8 cellular contexts compared by ENCODE assay signal in genomic region chrX:40201486-40201885, GRCh38.
DNase-seq lines count a peak whose midpoint lies in the region; ATAC-seq, FAIRE-seq and TF ChIP-seq lines count a peak whose summit lies in the region.

No MANE protein-coding gene starts in this region.

- peak; percentile 66 for DNase-seq in GM12878 (ENCODE audit: low read depth, low spot score)
- DNase-seq in NCI-H1105 treated with DMSO at 0.1 percent for 48 hours (lab: John Stamatoyannopoulos, UW): no peak
- DNase-seq in mesenchymal stem cell: no peak
- no peak for DNase-seq in Calu3

- H3K27me3 ChIP-seq in GM12878 (replicated peaks in 1 of 2; ENCODE audit: control insufficient read depth in 2 of 2, insufficient read depth in 2 of 2, low read length in 1 of 2): no peaks in the 10 kb centered on the region
- H3K27me3 ChIP-seq in mesenchymal stem cell (ENCODE audit: control insufficient read depth in 1 of 2, insufficient read depth in 1 of 2, low read length in 2 of 2): peaks cover 0 to 15% of the 10 kb centered on the region in 2 experiments
- no peaks in the 10 kb centered on the region for H3K27me3 ChIP-seq in gastroesophageal sphincter

- BruUV-seq in GM12878 (replicated peaks; lab: Mats Ljungman, UMichigan): no TSS peak
- BruUV-seq in Calu3 (replicated peaks; lab: Mats Ljungman, UMichigan): no TSS peak

- H3K4me3 Mint-ChIP-seq in Calu3 (ENCODE audit: low read depth, unreplicated experiment): no peak overlapping the region

- no peak overlapping the region for H2BK12ac ChIP-seq in mesenchymal stem cell (ENCODE audit: low read length in 2 of 2)

- H3K14ac ChIP-seq in mesenchymal stem cell (ENCODE audit: low read length in 2 of 2): no peak overlapping the region

- H3K4ac ChIP-seq in mesenchymal stem cell (ENCODE audit: low read depth in 1 of 2, low read length in 2 of 2): no peak overlapping the region

- H3K9ac ChIP-seq in GM12878 (ENCODE audit: control insufficient read depth, insufficient read depth, low read length) (no peak overlapping the region), mesenchymal stem cell (ENCODE audit: low read length) (no peak overlapping the region)

- TF ChIP-seq EP300 in GM12878 (IDR thresholded peaks at IDR 0.05; ENCODE audit: borderline replicate concordance in 1 of 2, control insufficient read depth in 1 of 2, low read depth in 2 of 2, low read length in 2 of 2) (no peak), gastroesophageal sphincter (IDR thresholded peaks at IDR 0.05) (no peak)

- H3K27me3 Mint-ChIP-seq in Calu3 (ENCODE audit: unreplicated experiment): no peaks in the 10 kb centered on the region

- H3K4me3 ChIP-seq in GM12878 (no peak overlapping the region), mesenchymal stem cell (ENCODE audit: insufficient read depth in 1 of 2, low read depth in 1 of 2, low read length in 2 of 2) (no peak overlapping the region), gastroesophageal sphincter (no peak overlapping the region)

- in situ Hi-C loops in GM12878 (cut with MboI): no loop called here

- CTCF ChIA-PET in GM12878 (lab: Yijun Ruan, JAX) (no interaction called here), Calu3 (lab: Charles Lee) (no interaction called here)

- H2BK5ac ChIP-seq in mesenchymal stem cell (ENCODE audit: low read depth, low read length, poor library complexity, severe bottlenecking): no peak overlapping the region

- no peaks in the 10 kb centered on the region for H3K4me1 Mint-ChIP-seq in Calu3 (ENCODE audit: low read depth, unreplicated experiment)

- RAD21 ChIA-PET in GM12878 (lab: Charles Lee; ENCODE audit: unreplicated experiment): no interaction called here

- no peak overlapping the region; the same call in 1 of the 2 replicates for H2AFZ ChIP-seq in GM12878 (ENCODE audit: control insufficient read depth, low read depth, low read length)
- no peak overlapping the region for H2AFZ ChIP-seq in mesenchymal stem cell (ENCODE audit: low read depth, low read length)

- peaks cover 11% of the 10 kb centered on the region; the same call in 1 of the 2 replicates for H3K4me1 ChIP-seq in GM12878 (ENCODE audit: control insufficient read depth, insufficient read depth, low read length)
- H3K4me1 ChIP-seq in mesenchymal stem cell (ENCODE audit: control insufficient read depth, insufficient read depth, low read depth, low read length): no peaks in the 10 kb centered on the region
- no peaks in the 10 kb centered on the region for H3K4me1 ChIP-seq in gastroesophageal sphincter

- FAIRE-seq in GM12878 (lab: Jason Lieb, UNC): peak; percentile 96

- intact Hi-C loops in GM12878 (cut with micrococcal nuclease; ENCODE audit: unreplicated experiment) (no loop called here), Calu3 (cut with micrococcal nuclease; ENCODE audit: unreplicated experiment) (no loop called here)

- H3K4me2 ChIP-seq in GM12878 (ENCODE audit: control insufficient read depth, insufficient read depth): no peak overlapping the region
- no peak overlapping the region for H3K4me2 ChIP-seq in mesenchymal stem cell (ENCODE audit: low read length, poor library complexity, severe bottlenecking)

- H3K79me1 ChIP-seq in mesenchymal stem cell (replicated peaks; ENCODE audit: low read length, poor library complexity, severe bottlenecking): no peaks in the 10 kb centered on the region

- POLR2A ChIA-PET in GM12878 (lab: Charles Lee): no interaction called here

- SMC1A ChIA-PET in GM12878 (lab: Charles Lee; ENCODE audit: uncharacterized antibody, unreplicated experiment): no interaction called here

- no peak overlapping the region for H2AK5ac ChIP-seq in mesenchymal stem cell (ENCODE audit: low read length, severe bottlenecking)

- H3K27ac Mint-ChIP-seq in Calu3 (ENCODE audit: unreplicated experiment): no peak overlapping the region

- ATAC-seq in GM18499 (IDR thresholded peaks at IDR 0.05; ENCODE audit: insufficient read depth, unreplicated experiment) (peak; percentile 66), GM19397 (IDR thresholded peaks at IDR 0.05; ENCODE audit: unreplicated experiment) (peak; percentile 68), HG03175 (IDR thresholded peaks at IDR 0.05; ENCODE audit: unreplicated experiment) (peak; percentile 89), GM12878 (peak; percentile 96), gastroesophageal sphincter (no peak)

- no peak overlapping the region for H3K18ac ChIP-seq in mesenchymal stem cell (ENCODE audit: low read depth in 1 of 2, low read length in 2 of 2)

- no peaks in the 10 kb centered on the region for H3K9me3 Mint-ChIP-seq in Calu3 (ENCODE audit: low read depth, unreplicated experiment)

- H4K91ac ChIP-seq in mesenchymal stem cell (ENCODE audit: low read length): no peak overlapping the region

- no peaks in the 10 kb centered on the region; the same call in 2 of the 3 replicates for H3K9me3 ChIP-seq in GM12878 (replicated peaks; ENCODE audit: control insufficient read depth, insufficient read depth, low read length)
- no peaks in the 10 kb centered on the region for H3K9me3 ChIP-seq in mesenchymal stem cell (ENCODE audit: control insufficient read depth, low read length)
- H3K9me3 ChIP-seq in gastroesophageal sphincter: no peaks in the 10 kb centered on the region

- H3K23ac ChIP-seq in mesenchymal stem cell (ENCODE audit: low read length in 2 of 2): no peak overlapping the region

- WGBS in GM12878 (ENCODE audit: insufficient coverage, insufficient replicate concordance, low lambda C conversion rate, missing lambda C conversion rate): 35% methylated on average over 1 of the region's 1 CpG
- WGBS in mesenchymal stem cell: 96% methylated on average over 1 of the region's 1 CpG
- 89% methylated on average over 1 of the region's 1 CpG; no CpG with 5 or more reads in 1 of the 2 donors for WGBS in gastroesophageal sphincter (ENCODE audit: low coverage in 1 of 2), 2 donors

- H3K36me3 Mint-ChIP-seq in Calu3 (ENCODE audit: insufficient read depth, unreplicated experiment): no peaks in the 10 kb centered on the region

- no peaks in the 10 kb centered on the region for H4K20me1 ChIP-seq in GM12878 (ENCODE audit: control insufficient read depth, insufficient read depth)

- no peak overlapping the region for H2BK120ac ChIP-seq in mesenchymal stem cell (ENCODE audit: low read depth, low read length)

- H3K27ac ChIP-seq in GM12878 (ENCODE audit: control insufficient read depth, insufficient read depth): 0 out of 2 replicates have a peak overlapping the region, but pooled peaks have one; percentile 2
- no peak overlapping the region for H3K27ac ChIP-seq in mesenchymal stem cell (ENCODE audit: low read length, poor library complexity, severe bottlenecking)
- no peak overlapping the region for H3K27ac ChIP-seq in gastroesophageal sphincter

- no peak overlapping the region for H2BK15ac ChIP-seq in mesenchymal stem cell (ENCODE audit: low read depth, poor library complexity, severe bottlenecking)

- TF ChIP-seq CTCF in GM12878 (IDR thresholded peaks at IDR 0.05 in 2 of 3, conservative IDR thresholded peaks at IDR 0.05 in 1 of 3; ENCODE audit: control insufficient read depth in 2 of 3, extremely low read depth in 1 of 3, insufficient read depth in 1 of 3, low read depth in 3 of 3, low read length in 3 of 3) (no peak), gastroesophageal sphincter (IDR thresholded peaks at IDR 0.05) (no peak), Calu3 (IDR thresholded peaks at IDR 0.05; ENCODE audit: unreplicated experiment) (no peak)

- H3K36me3 ChIP-seq in GM12878 (ENCODE audit: control insufficient read depth in 2 of 2, insufficient read depth in 2 of 2, low read length in 1 of 2) (no peaks in the 10 kb centered on the region), mesenchymal stem cell (ENCODE audit: control insufficient read depth in 1 of 2, insufficient read depth in 2 of 2, low read depth in 1 of 2, low read length in 2 of 2) (no peaks in the 10 kb centered on the region), gastroesophageal sphincter (no peaks in the 10 kb centered on the region)

- TF ChIP-seq POLR2A in GM12878 (IDR thresholded peaks at IDR 0.05; ENCODE audit: low read depth, low read length) (no peak), gastroesophageal sphincter (IDR thresholded peaks at IDR 0.05) (no peak)

- H3K79me2 ChIP-seq in GM12878 (ENCODE audit: control insufficient read depth, insufficient read depth, low read length): no peaks in the 10 kb centered on the region

- no peak for TF ChIP-seq RAD21 in GM12878 (IDR thresholded peaks at IDR 0.05; ENCODE audit: insufficient read depth, low read depth, low read length)

- no peak overlapping the region for H4K8ac ChIP-seq in mesenchymal stem cell (ENCODE audit: low read length)

TF ChIP-seq in GM12878, 131 proteins besides CTCF, POLR2A, EP300 and RAD21:
- TF ChIP-seq SMC3 (IDR thresholded peaks at IDR 0.05; ENCODE audit: borderline replicate concordance, low read length): 0 out of 2 replicates have a peak, but pooled peaks have one; percentile 0
- TF ChIP-seq RUNX3 (IDR thresholded peaks at IDR 0.05; ENCODE audit: low read length): 0 out of 2 replicates have a peak, but pooled peaks have one; percentile 8
- no peak for TF ChIP-seq ZNF622 (IDR thresholded peaks at IDR 0.05)
- TF ChIP-seq ZNF274 (IDR thresholded peaks at IDR 0.05; ENCODE audit: insufficient read depth, insufficient read length): no peak
